ENCODE assay signal across 25 cellular contexts in the genomic region with DNA sequence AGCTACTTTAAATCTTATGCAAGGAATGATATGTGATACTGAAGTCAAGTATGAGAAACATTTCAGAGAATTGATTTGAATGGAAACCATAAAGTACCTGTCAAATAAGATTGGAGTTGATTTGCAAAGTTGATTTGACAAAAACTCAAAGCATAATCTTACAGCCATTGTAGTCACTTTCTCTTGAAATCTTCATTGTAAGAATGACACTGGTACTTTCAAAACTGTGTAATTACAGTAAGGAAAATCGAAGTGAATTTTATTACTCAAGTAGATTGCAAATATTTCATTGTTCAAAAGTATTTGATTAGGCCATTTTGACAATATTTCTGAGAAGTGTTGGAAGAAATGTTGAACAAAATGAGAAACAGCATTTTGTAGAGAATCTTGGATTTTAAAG. TPM values are rescaled to one million over a fixed set of nuclear protein-coding genes. Genes with fewer than 3 reads are reported as not detected.
DNase-seq lines count a peak whose midpoint lies in the region; ATAC-seq and TF ChIP-seq lines count a peak whose summit lies in the region.
"Had no signal": no experiment of that assay in that cellular context is flagged by ENCODE, and none has a peak within 500 bp of the region (broad histone marks: within the 10 kb centered on the region; RNA-seq: fewer than 3 reads in every experiment).

No MANE protein-coding gene starts in this region.

- peak overlapping the region; percentile 1 for H3K4me3 ChIP-seq in CD4-positive, CD25-positive, alpha-beta regulatory T cell (ENCODE audit: low read depth, low read length)
- H3K4me3 ChIP-seq in HL-60 (replicated peaks; ENCODE audit: insufficient read depth, low read length) (peak overlapping the region; percentile 74), choroid plexus epithelial cell (ENCODE audit: low read depth, low read length) (peak overlapping the region; percentile 86), thyroid gland (replicated peaks in 1 of 3) (no peak overlapping the region)
- H3K4me3 ChIP-seq: ovary, SJSA1, vagina had no signal

- no peak overlapping the region for H3K4me3 Mint-ChIP-seq in CD4-positive, CD25-positive, alpha-beta regulatory T cell
- peak overlapping the region; percentile 54 for H3K4me3 Mint-ChIP-seq in nephron progenitor cell

- peaks cover 11% of the 10 kb centered on the region for H3K36me3 Mint-ChIP-seq in CD4-positive, CD25-positive, alpha-beta regulatory T cell
- H3K36me3 Mint-ChIP-seq in nephron progenitor cell (ENCODE audit: low read depth): peaks cover 22% of the 10 kb centered on the region

- peaks cover 36% of the 10 kb centered on the region for H3K4me1 ChIP-seq in CD4-positive, CD25-positive, alpha-beta regulatory T cell (ENCODE audit: control insufficient read depth, insufficient read depth, low read length, poor library complexity, severe bottlenecking)
- H3K4me1 ChIP-seq in thyroid gland: peaks cover 17 to 31% of the 10 kb centered on the region in 2 donors

- WGBS in thyroid gland, 2 donors: 82 to 89% methylated on average over 1 of the region's 1 CpG

- no peaks in the 10 kb centered on the region for H3K27me3 ChIP-seq in CD4-positive, CD25-positive, alpha-beta regulatory T cell (ENCODE audit: control insufficient read depth, insufficient read depth, low read length)
- H3K27me3 ChIP-seq in HL-60 (ENCODE audit: insufficient read depth, poor library complexity, severe bottlenecking): no peaks in the 10 kb centered on the region
- H3K27me3 ChIP-seq in thyroid gland: no peaks in the 10 kb centered on the region
- H3K27me3 ChIP-seq: ovary, SJSA1, vagina had no signal

- H3K36me3 ChIP-seq in CD4-positive, CD25-positive, alpha-beta regulatory T cell (ENCODE audit: control insufficient read depth, insufficient read depth, low read length): peaks cover 8% of the 10 kb centered on the region
- H3K36me3 ChIP-seq in thyroid gland: peaks cover 9 to 12% of the 10 kb centered on the region in 2 donors
- H3K36me3 ChIP-seq: ovary had no signal

- TF ChIP-seq POLR2A in thyroid gland (IDR thresholded peaks at IDR 0.05): no peak

- no peaks in the 10 kb centered on the region for H3K9me3 Mint-ChIP-seq in CD4-positive, CD25-positive, alpha-beta regulatory T cell
- H3K9me3 Mint-ChIP-seq in nephron progenitor cell: peaks cover 5% of the 10 kb centered on the region

- peaks cover 4% of the 10 kb centered on the region for H3K27me3 Mint-ChIP-seq in CD4-positive, CD25-positive, alpha-beta regulatory T cell
- H3K27me3 Mint-ChIP-seq in nephron progenitor cell (ENCODE audit: low read depth, poor library complexity): peaks cover 6% of the 10 kb centered on the region

- H3K9me3 ChIP-seq in CD4-positive, CD25-positive, alpha-beta regulatory T cell (ENCODE audit: control insufficient read depth in 2 of 2, low read length in 2 of 2): no peaks in the 10 kb centered on the region
- no peaks in the 10 kb centered on the region for H3K9me3 ChIP-seq in thyroid gland
- H3K9me3 ChIP-seq: ovary, SJSA1, vagina had no signal

- no peak for ATAC-seq in CD4-positive, CD25-positive, alpha-beta regulatory T cell (ENCODE audit: low read depth in 2 of 2)
- no peak for ATAC-seq in GM18858 (IDR thresholded peaks at IDR 0.05; ENCODE audit: unreplicated experiment)
- ATAC-seq: right cardiac atrium had no signal

- TF ChIP-seq CTCF in HL-60 (IDR thresholded peaks at IDR 0.05; ENCODE audit: insufficient read depth, low read length): no peak
- no peak for TF ChIP-seq CTCF in choroid plexus epithelial cell (conservative IDR thresholded peaks at IDR 0.05; ENCODE audit: low read depth, low read length)
- no peak for TF ChIP-seq CTCF in nephron progenitor cell (IDR thresholded peaks at IDR 0.05)
- no peak for TF ChIP-seq CTCF in thyroid gland (IDR thresholded peaks at IDR 0.05)

- no peak overlapping the region for H3K27ac Mint-ChIP-seq in CD4-positive, CD25-positive, alpha-beta regulatory T cell
- no peak overlapping the region for H3K27ac Mint-ChIP-seq in nephron progenitor cell

- no peak overlapping the region for H3K27ac ChIP-seq in CD4-positive, CD25-positive, alpha-beta regulatory T cell (ENCODE audit: insufficient read depth, low read length, poor library complexity, severe bottlenecking)
- H3K27ac ChIP-seq in HL-60 (replicated peaks) (no peak overlapping the region), thyroid gland (no peak overlapping the region)
- H3K27ac ChIP-seq: ovary, SJSA1, vagina, WERI-Rb-1 had no signal

- intact Hi-C loops in thyroid gland (cut with DNase I): no loop called here

- peaks cover 21 to 60% (median 45%) of the 10 kb centered on the region in 4 donors for H3K4me1 Mint-ChIP-seq in CD4-positive, CD25-positive, alpha-beta regulatory T cell
- peaks cover 61% of the 10 kb centered on the region for H3K4me1 Mint-ChIP-seq in nephron progenitor cell

- DNase-seq in CD4-positive, CD25-positive, alpha-beta regulatory T cell: no peak
- DNase-seq in HL-60 (ENCODE audit: low read depth in 1 of 2, low spot score in 1 of 2) (no peak), choroid plexus epithelial cell (ENCODE audit: low read depth) (no peak), nephron progenitor cell (no peak), glomerular visceral epithelial cell (ENCODE audit: extremely low spot score) (no peak), thyroid gland (no peak)
- DNase-seq: activated gamma-delta T cell treated with Interleukin-2 at 50 U/mL for 16 hours; anterior cingulate cortex; central memory CD4-positive, alpha-beta T cell; DMS53; GF-D8; kidney; NCI-H524; ovary; right cardiac atrium; stimulated activated CD4-positive, alpha-beta T cell treated with anti-CD3 and anti-CD28 coated beads, Interleukin-12 subunit alpha, Interleukin-12 subunit beta, amount 100 ng/mL, for 4 hours; substantia nigra; WERI-Rb-1 had no signal

RNA-seq across cellular contexts. Expression of gene CPD, which starts 3.6 kb away (rescaled TPM):
- 40.2 TPM for total RNA-seq in CD4-positive, CD25-positive, alpha-beta regulatory T cell
- polyA plus RNA-seq in CD4-positive, CD25-positive, alpha-beta regulatory T cell: 10 to 100 TPM in 1 of 4 donors, 1 to 10 TPM in 3; 6.5 to 11.0 (median 8.1) TPM
- 100 to 1,000 TPM in 1 of 4 donors, 10 to 100 TPM in 3; 58.2 to 102 (median 79.9) TPM for total RNA-seq in thyroid gland

RNA-seq across cellular contexts. Expression of gene TMIGD1, which starts 48.5 kb away (rescaled TPM):
- not detected for total RNA-seq in CD4-positive, CD25-positive, alpha-beta regulatory T cell
- not detected for polyA plus RNA-seq in CD4-positive, CD25-positive, alpha-beta regulatory T cell
- not detected for total RNA-seq in thyroid gland
- total RNA-seq: frontal cortex; kidney; lung microvascular endothelial cell; right cardiac atrium; SJSA1; T-helper 2 cell treated with Interferon-gamma antibody and Interleukin-4, amounts not matched to agents 100 ng/mL and 5 ng/mL, for 36 hours; vagina had no signal
- polyA plus RNA-seq: esophagus, ovary, right cardiac atrium had no signal

Comparison
In these comparisons a context has a peak if more than half of its experiments do, and no peak if none do; other contexts are left out.
1. H3K4me3 ChIP-seq: peak in CD4-positive, CD25-positive, alpha-beta regulatory T cell (single experiment), HL-60 (single experiment) and choroid plexus epithelial cell (single experiment); none in thyroid gland (0 of 3).